In the genomic region with DNA sequence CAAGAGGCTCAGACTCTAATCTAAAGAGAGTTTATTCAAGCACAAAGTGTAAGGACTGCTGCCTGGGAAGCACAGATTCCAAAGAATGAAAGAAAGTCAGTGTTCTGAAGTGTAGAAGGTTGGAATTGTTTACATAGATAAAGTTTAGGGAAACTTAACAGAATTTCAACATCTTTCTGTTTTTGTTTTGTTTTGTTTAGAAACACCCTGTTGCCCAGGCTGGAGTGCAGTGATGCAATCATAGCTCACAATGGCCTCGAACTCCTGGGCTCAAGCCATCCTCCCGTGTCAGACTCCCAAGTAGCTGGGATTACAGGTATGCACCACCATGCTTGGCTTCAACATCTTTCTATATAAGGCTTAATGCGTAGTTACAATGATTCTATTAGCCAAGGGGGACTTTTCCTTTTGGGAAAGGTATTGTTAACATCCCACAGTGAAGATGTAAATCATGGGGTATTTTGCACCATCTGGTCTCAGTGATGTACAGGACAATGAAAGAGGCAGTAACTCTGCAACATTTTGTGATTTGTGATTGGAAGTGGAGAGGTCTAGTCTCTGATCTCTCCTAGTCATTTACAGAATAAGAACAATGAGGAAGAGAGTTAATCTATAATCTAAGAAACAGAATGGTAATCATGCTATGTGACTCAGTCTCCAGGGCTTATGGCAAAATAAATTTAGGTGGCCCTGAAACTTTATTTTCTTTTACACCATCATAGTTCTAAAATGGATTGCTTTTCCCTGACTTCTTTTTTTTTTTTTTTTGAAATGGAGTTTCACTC, we compare ENCODE assay signal across 1 cellular context.
TF ChIP-seq lines count a peak whose summit lies in the region.

No MANE protein-coding gene starts in this region.

TF ChIP-seq in K562, 482 proteins besides CTCF, POLR2A, EP300 and RAD21:
- TF ChIP-seq POLR3G (IDR thresholded peaks at IDR 0.05; ENCODE audit: extremely low read depth, insufficient read length, insufficient replicate concordance) (no peak), CEBPG (CRISPR knock-in tag; IDR thresholded peaks at IDR 0.05) (no peak), CEBPG (tag; conservative IDR thresholded peaks at IDR 0.05 in 1 of 2, IDR thresholded peaks at IDR 0.05 in 1 of 2) (peak; percentile 33 to 53; a peak in 3 of 4 replicates), ATF1 (CRISPR knock-in tag; IDR thresholded peaks at IDR 0.05) (no peak), ATF1 (tag; IDR thresholded peaks at IDR 0.05) (no peak), E4F1 (CRISPR knock-in tag; IDR thresholded peaks at IDR 0.05; ENCODE audit: borderline replicate concordance) (no peak), ZNF408 (CRISPR knock-in tag; IDR thresholded peaks at IDR 0.05; ENCODE audit: low read depth) (no peak), TAF15 (IDR thresholded peaks at IDR 0.05; ENCODE audit: low read depth, low read length) (no peak), TGIF2 (CRISPR knock-in tag; IDR thresholded peaks at IDR 0.05) (no peak), ZNF511 (CRISPR knock-in tag; IDR thresholded peaks at IDR 0.05) (no peak), ESRRA (IDR thresholded peaks at IDR 0.05; ENCODE audit: borderline replicate concordance, low read depth) (no peak), POLR2H (tag; IDR thresholded peaks at IDR 0.05; ENCODE audit: low read depth) (no peak), DACH1 (IDR thresholded peaks at IDR 0.05; ENCODE audit: partially characterized antibody) (no peak), AFF1 (IDR thresholded peaks at IDR 0.05; ENCODE audit: low read depth in 1 of 2, partially characterized antibody in 2 of 2) (no peak), CEBPB (tag; IDR thresholded peaks at IDR 0.05) (peak; percentile 34)
- TF ChIP-seq, protein P1, sequence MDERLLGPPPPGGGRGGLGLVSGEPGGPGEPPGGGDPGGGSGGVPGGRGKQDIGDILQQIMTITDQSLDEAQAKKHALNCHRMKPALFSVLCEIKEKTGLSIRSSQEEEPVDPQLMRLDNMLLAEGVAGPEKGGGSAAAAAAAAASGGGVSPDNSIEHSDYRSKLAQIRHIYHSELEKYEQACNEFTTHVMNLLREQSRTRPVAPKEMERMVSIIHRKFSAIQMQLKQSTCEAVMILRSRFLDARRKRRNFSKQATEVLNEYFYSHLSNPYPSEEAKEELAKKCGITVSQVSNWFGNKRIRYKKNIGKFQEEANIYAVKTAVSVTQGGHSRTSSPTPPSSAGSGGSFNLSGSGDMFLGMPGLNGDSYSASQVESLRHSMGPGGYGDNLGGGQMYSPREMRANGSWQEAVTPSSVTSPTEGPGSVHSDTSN (CRISPR knock-in tag; IDR thresholded peaks at IDR 0.05; ENCODE audit: low read depth) = no peak
- TF ChIP-seq, protein P1 (tag; conservative IDR thresholded peaks at IDR 0.05; ENCODE audit: low read depth) = no peak
- TF ChIP-seq, protein P2, sequence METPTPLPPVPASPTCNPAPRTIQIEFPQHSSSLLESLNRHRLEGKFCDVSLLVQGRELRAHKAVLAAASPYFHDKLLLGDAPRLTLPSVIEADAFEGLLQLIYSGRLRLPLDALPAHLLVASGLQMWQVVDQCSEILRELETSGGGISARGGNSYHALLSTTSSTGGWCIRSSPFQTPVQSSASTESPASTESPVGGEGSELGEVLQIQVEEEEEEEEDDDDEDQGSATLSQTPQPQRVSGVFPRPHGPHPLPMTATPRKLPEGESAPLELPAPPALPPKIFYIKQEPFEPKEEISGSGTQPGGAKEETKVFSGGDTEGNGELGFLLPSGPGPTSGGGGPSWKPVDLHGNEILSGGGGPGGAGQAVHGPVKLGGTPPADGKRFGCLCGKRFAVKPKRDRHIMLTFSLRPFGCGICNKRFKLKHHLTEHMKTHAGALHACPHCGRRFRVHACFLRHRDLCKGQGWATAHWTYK (CRISPR knock-in tag; IDR thresholded peaks at IDR 0.05) = no peak
